10 cellular contexts compared by ENCODE assay signal in genomic region chrX:19554786-19555185, GRCh38. TPM values are rescaled to one million over a fixed set of nuclear protein-coding genes. Genes with fewer than 3 reads are reported as not detected.
DNase-seq lines count a peak whose midpoint lies in the region; TF ChIP-seq lines count a peak whose summit lies in the region.
"Had no signal": no experiment of that assay in that cellular context is flagged by ENCODE, and none has a peak within 500 bp of the region (broad histone marks: within the 10 kb centered on the region; RNA-seq: fewer than 3 reads in every experiment).

No MANE protein-coding gene starts in this region.

- in situ Hi-C loops in astrocyte of the spinal cord (cut with HindIII; ENCODE audit: low sequenced_read_pairs) = no loop called here

- H3K36me3 Mint-ChIP-seq in activated CD4-positive, alpha-beta T cell treated with anti-CD3 and anti-CD28 coated beads, Interleukin-2, amount 10 ng/mL, durations not matched to agents 24 days and 14 days (ENCODE audit: low read depth) = peaks cover 12% of the 10 kb centered on the region
- H3K36me3 Mint-ChIP-seq in activated CD4-positive, alpha-beta T cell treated with anti-CD3 and anti-CD28 coated beads, Interleukin-2, amount 10 ng/mL, durations not matched to agents 7 days and 5 days (ENCODE audit: low read depth) = peaks cover 1% of the 10 kb centered on the region
- no peaks in the 10 kb centered on the region for H3K36me3 Mint-ChIP-seq in glutamatergic neuron (ENCODE audit: unreplicated experiment)

- H3K27ac Mint-ChIP-seq in activated CD4-positive, alpha-beta T cell treated with anti-CD3 and anti-CD28 coated beads, Interleukin-2, amount 10 ng/mL, durations not matched to agents 24 days and 14 days = peak overlapping the region; percentile 90
- no peak overlapping the region for H3K27ac Mint-ChIP-seq in activated CD4-positive, alpha-beta T cell treated with anti-CD3 and anti-CD28 coated beads, Interleukin-2, amount 10 ng/mL, durations not matched to agents 7 days and 5 days
- no peak overlapping the region for H3K27ac Mint-ChIP-seq in glutamatergic neuron (ENCODE audit: unreplicated experiment)

- H3K4me1 Mint-ChIP-seq in activated CD4-positive, alpha-beta T cell treated with anti-CD3 and anti-CD28 coated beads, Interleukin-2, amount 10 ng/mL, durations not matched to agents 24 days and 14 days = peaks cover 35% of the 10 kb centered on the region
- H3K4me1 Mint-ChIP-seq in activated CD4-positive, alpha-beta T cell treated with anti-CD3 and anti-CD28 coated beads, Interleukin-2, amount 10 ng/mL, durations not matched to agents 7 days and 5 days = peaks cover 31% of the 10 kb centered on the region
- H3K4me1 Mint-ChIP-seq in glutamatergic neuron (ENCODE audit: low read depth, unreplicated experiment) = peaks cover 2% of the 10 kb centered on the region

- POLR2A ChIA-PET in activated CD4-positive, alpha-beta T cell treated with anti-CD3 and anti-CD28 coated beads, Interleukin-2, amount 10 ng/mL, durations not matched to agents 7 days and 5 days (lab: Charles Lee) = no interaction called here

- H3K27me3 Mint-ChIP-seq in activated CD4-positive, alpha-beta T cell treated with anti-CD3 and anti-CD28 coated beads, Interleukin-2, amount 10 ng/mL, durations not matched to agents 24 days and 14 days = no peaks in the 10 kb centered on the region
- H3K27me3 Mint-ChIP-seq in activated CD4-positive, alpha-beta T cell treated with anti-CD3 and anti-CD28 coated beads, Interleukin-2, amount 10 ng/mL, durations not matched to agents 7 days and 5 days = no peaks in the 10 kb centered on the region
- no peaks in the 10 kb centered on the region for H3K27me3 Mint-ChIP-seq in glutamatergic neuron (ENCODE audit: unreplicated experiment)

- no peak overlapping the region for H3K4me3 ChIP-seq in astrocyte of the spinal cord (ENCODE audit: low read depth, low read length)

- H3K9me3 Mint-ChIP-seq in activated CD4-positive, alpha-beta T cell treated with anti-CD3 and anti-CD28 coated beads, Interleukin-2, amount 10 ng/mL, durations not matched to agents 24 days and 14 days = no peaks in the 10 kb centered on the region
- no peaks in the 10 kb centered on the region for H3K9me3 Mint-ChIP-seq in activated CD4-positive, alpha-beta T cell treated with anti-CD3 and anti-CD28 coated beads, Interleukin-2, amount 10 ng/mL, durations not matched to agents 7 days and 5 days
- no peaks in the 10 kb centered on the region for H3K9me3 Mint-ChIP-seq in glutamatergic neuron (ENCODE audit: unreplicated experiment)

- DNase-seq in activated CD4-positive, alpha-beta T cell treated with anti-CD3 and anti-CD28 coated beads, Interleukin-2, amount 10 ng/mL, durations not matched to agents 24 days and 14 days = peak; percentile 64
- no peak for DNase-seq in activated CD4-positive, alpha-beta T cell treated with anti-CD3 and anti-CD28 coated beads, Interleukin-2, amount 10 ng/mL, durations not matched to agents 7 days and 5 days
- DNase-seq in LHCN-M2 (ENCODE audit: low read depth) = peak; percentile 88
- peak; percentile 87 for DNase-seq in astrocyte of the spinal cord (ENCODE audit: low read depth, low spot score)
- peak; percentile 15 for DNase-seq in stimulated activated CD8-positive, alpha-beta memory T cell treated with anti-CD3 and anti-CD28 coated beads, Interleukin-4, amount 100 ng/mL, for 24 hours (ENCODE audit: low read depth)
- DNase-seq in amygdala (lab: John Stamatoyannopoulos, UW) = no peak
- DNase-seq in NCI-H146 (lab: John Stamatoyannopoulos, UW) = no peak
- DNase-seq in glutamatergic neuron = no peak
- DNase-seq: effector CD4-positive, alpha-beta T cell; NCI-H526 treated with DMSO at 0.1 percent for 48 hours had no signal

- peak overlapping the region; percentile 53 for H3K4me3 Mint-ChIP-seq in activated CD4-positive, alpha-beta T cell treated with anti-CD3 and anti-CD28 coated beads, Interleukin-2, amount 10 ng/mL, durations not matched to agents 24 days and 14 days
- H3K4me3 Mint-ChIP-seq in activated CD4-positive, alpha-beta T cell treated with anti-CD3 and anti-CD28 coated beads, Interleukin-2, amount 10 ng/mL, durations not matched to agents 7 days and 5 days = no peak overlapping the region
- no peak overlapping the region for H3K4me3 Mint-ChIP-seq in glutamatergic neuron (ENCODE audit: unreplicated experiment)

- CTCF ChIA-PET in activated CD4-positive, alpha-beta T cell treated with anti-CD3 and anti-CD28 coated beads, Interleukin-2, amount 10 ng/mL, durations not matched to agents 7 days and 5 days (lab: Charles Lee) = no interaction called here

- intact Hi-C loops in activated CD4-positive, alpha-beta T cell treated with anti-CD3 and anti-CD28 coated beads, Interleukin-2, amount 10 ng/mL, durations not matched to agents 24 days and 14 days (cut with micrococcal nuclease) = loop anchor here (1.0 to 10.0 kb wide), 6 partner anchors 12 to 238 kb away; no protein-coding TSS in a partner anchor

- TF ChIP-seq CTCF in astrocyte of the spinal cord (IDR thresholded peaks at IDR 0.05; ENCODE audit: low read depth, low read length) = no peak
- no peak for TF ChIP-seq CTCF in glutamatergic neuron (IDR thresholded peaks at IDR 0.05; ENCODE audit: partially characterized antibody, unreplicated experiment)

RNA-seq across cellular contexts. Expression of gene MAP3K15, which starts 39.5 kb away (rescaled TPM):
- 0.31 and 0.37 TPM in 2 replicates for total RNA-seq in activated CD4-positive, alpha-beta T cell treated with anti-CD3 and anti-CD28 coated beads, Interleukin-2, amount 10 ng/mL, durations not matched to agents 24 days and 14 days
- under 1 TPM; 0.07 to 0.23 TPM for total RNA-seq in activated CD4-positive, alpha-beta T cell treated with anti-CD3 and anti-CD28 coated beads, Interleukin-2, amount 10 ng/mL, durations not matched to agents 7 days and 5 days
- total RNA-seq in LHCN-M2 (2014; rRNA removed) (not detected in 2 replicates), glutamatergic neuron (ENCODE audit: unreplicated experiment) (0.37 TPM)
- polyA plus RNA-seq in LHCN-M2 (2012) = 0.07 TPM

Comparison
In these comparisons a context has a peak if more than half of its experiments do, and no peak if none do; other contexts are left out.
1. DNase-seq: peak in activated CD4-positive, alpha-beta T cell treated with anti-CD3 and anti-CD28 coated beads, Interleukin-2, amount 10 ng/mL, durations not matched to agents 24 days and 14 days (single experiment), LHCN-M2 (single experiment), astrocyte of the spinal cord (single experiment) and stimulated activated CD8-positive, alpha-beta memory T cell treated with anti-CD3 and anti-CD28 coated beads, Interleukin-4, amount 100 ng/mL, for 24 hours (single experiment); none in activated CD4-positive, alpha-beta T cell treated with anti-CD3 and anti-CD28 coated beads, Interleukin-2, amount 10 ng/mL, durations not matched to agents 7 days and 5 days (single experiment), amygdala (0 of 56), NCI-H146 (single experiment) and glutamatergic neuron (single experiment).